ENCODE assay signal across 8 cellular contexts in the genomic region with DNA sequence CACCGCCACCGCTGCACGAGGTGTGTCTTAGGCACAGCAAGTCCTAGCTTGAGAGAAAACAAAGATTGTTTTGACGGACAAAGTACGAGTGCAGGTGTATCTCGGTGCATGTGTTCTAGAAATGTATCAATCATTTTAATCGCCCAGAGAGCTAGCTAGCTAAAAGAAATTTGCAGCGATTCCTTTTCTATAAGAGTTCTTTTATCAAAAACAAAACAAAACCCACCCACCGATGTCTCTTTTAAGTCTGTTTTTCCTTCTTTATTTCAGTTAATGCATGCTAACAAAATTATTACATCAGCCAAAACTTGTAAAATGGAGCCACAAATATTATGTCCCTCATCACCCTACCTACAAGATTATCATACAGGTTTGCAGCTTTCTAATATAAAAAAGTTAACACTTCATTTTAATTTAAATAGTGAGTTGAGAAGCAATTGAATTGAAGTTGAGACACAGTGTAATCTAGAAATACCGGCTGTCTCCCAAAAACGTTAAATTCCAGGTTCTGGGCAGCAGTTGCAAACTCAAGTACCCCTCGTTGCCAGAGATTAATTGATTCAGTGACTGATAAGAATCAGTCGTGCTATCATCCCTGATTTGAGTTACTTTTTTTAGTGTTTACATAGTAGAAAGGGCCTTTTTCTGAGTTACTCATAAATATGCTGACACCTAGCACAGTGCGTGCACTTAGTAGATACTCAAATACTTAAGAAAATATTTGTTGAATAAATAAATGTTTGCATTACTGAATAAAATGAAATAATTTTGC. TPM values are rescaled to one million over a fixed set of nuclear protein-coding genes. Genes with fewer than 3 reads are reported as not detected.
A peak's percentile ranks its signal among the peaks of the same experiment; 100 is the strongest.
DNase-seq lines count a peak whose midpoint lies in the region; ATAC-seq and TF ChIP-seq lines count a peak whose summit lies in the region.

No MANE protein-coding gene starts in this region.

- no peaks in the 10 kb centered on the region for H3K27me3 Mint-ChIP-seq in WTC11 (ENCODE audit: low read depth)

- peak overlapping the region; percentile 93 for H3K4me3 Mint-ChIP-seq in WTC11

- no peaks in the 10 kb centered on the region for H3K9me3 Mint-ChIP-seq in WTC11

- intact Hi-C loops in heart right ventricle (cut with DNase I) (loop anchor here in 1 of 10 donors (5.0 kb wide), 1 partner anchor 65 kb away; no protein-coding TSS in a partner anchor), Right ventricle myocardium inferior (cut with DNase I) (loop anchor here (5.0 kb wide), 3 partner anchors 40 to 90 kb away; no protein-coding TSS in a partner anchor), testis (cut with DNase I; ENCODE audit: low total_unique reads) (no loop called here)

- peaks cover 0 to 79% (median 24%) of the 10 kb centered on the region in 7 donors for H3K27me3 ChIP-seq in heart right ventricle
- no peaks in the 10 kb centered on the region for H3K27me3 ChIP-seq in testis

- peak overlapping the region; percentile 99 for H3K27ac Mint-ChIP-seq in WTC11

- H3K4me1 ChIP-seq in heart right ventricle = peaks cover 0 to 18% (median 8%) of the 10 kb centered on the region in 9 donors
- no peaks in the 10 kb centered on the region for H3K4me1 ChIP-seq in testis

- no peak for TF ChIP-seq CTCF in heart right ventricle (IDR thresholded peaks at IDR 0.05)
- no peak for TF ChIP-seq CTCF in WTC11 (IDR thresholded peaks at IDR 0.05)
- TF ChIP-seq CTCF in testis (IDR thresholded peaks at IDR 0.05) = no peak

- H3K36me3 Mint-ChIP-seq in WTC11 = no peaks in the 10 kb centered on the region

- POLR2A ChIA-PET in WTC11 (lab: Charles Lee) = interaction anchor here (0.7 to 1.6 kb wide), 2 partner anchors 23 to 379 kb away, joined by 3 to 5 read pairs; no protein-coding TSS in a partner anchor

- H3K4me1 Mint-ChIP-seq in WTC11 = peaks cover 49% of the 10 kb centered on the region

- no peak for DNase-seq in heart right ventricle
- no peak for DNase-seq in Right ventricle myocardium inferior (ENCODE audit: missing footprints)
- DNase-seq in WTC11 (ENCODE audit: low spot score) = no peak
- DNase-seq in testis = no peak
- no peak for DNase-seq in NCI-H2196 treated with DMSO at 0.1 percent for 48 hours (lab: John Stamatoyannopoulos, UW; ENCODE audit: unreplicated experiment)
- no peak for DNase-seq in nucleus accumbens (lab: John Stamatoyannopoulos, UW)

- H3K4me3 ChIP-seq in heart right ventricle (peak overlapping the region; percentile 47 to 85 (median 74)), iPS-18c (ENCODE audit: insufficient read depth, low read depth, low read length) (peak overlapping the region; percentile 92), testis (peak overlapping the region; percentile 73 to 94)

- H3K36me3 ChIP-seq in heart right ventricle (no peaks in the 10 kb centered on the region), testis (ENCODE audit: low read depth, missing control alignments) (no peaks in the 10 kb centered on the region)

- peak overlapping the region; percentile 79 to 96 (median 95) for H3K27ac ChIP-seq in heart right ventricle
- no peak overlapping the region for H3K27ac ChIP-seq in testis

- H3K9me3 ChIP-seq in heart right ventricle = no peaks in the 10 kb centered on the region
- no peaks in the 10 kb centered on the region for H3K9me3 ChIP-seq in iPS-18c (ENCODE audit: control insufficient read depth, insufficient read depth, low read length)
- H3K9me3 ChIP-seq in testis = no peaks in the 10 kb centered on the region

- 11 to 14% methylated on average over 14 of the region's 14 CpGs for WGBS in heart right ventricle, 2 donors
- 14 to 15% methylated on average over 14 of the region's 14 CpGs for WGBS in testis, 2 donors

- ATAC-seq in heart right ventricle = peak in 2 of 8 donors; percentile 1
- no peak for ATAC-seq in Right ventricle myocardium inferior
- no peak for ATAC-seq in WTC11
- ATAC-seq in HG02759 (IDR thresholded peaks at IDR 0.05; ENCODE audit: unreplicated experiment) = no peak

- no peak for TF ChIP-seq POLR2A in testis (IDR thresholded peaks at IDR 0.05)

- CTCF ChIA-PET in WTC11 (lab: Charles Lee) = interaction anchor here (0.6 to 1.7 kb wide), 6 partner anchors 26 to 257 kb away, joined by 3 to 4 read pairs (median 3); no protein-coding TSS in a partner anchor

TF ChIP-seq in WTC11, 78 proteins besides CTCF, POLR2A, EP300 and RAD21:
- TF ChIP-seq NFE2L1 (CRISPR knock-in tag; IDR thresholded peaks at IDR 0.05) (no peak), ZNF138 (CRISPR knock-in tag; conservative IDR thresholded peaks at IDR 0.05) (no peak), ZNF219 (CRISPR knock-in tag; IDR thresholded peaks at IDR 0.05; ENCODE audit: borderline replicate concordance) (no peak), SMAD3 (CRISPR knock-in tag; IDR thresholded peaks at IDR 0.05; ENCODE audit: borderline replicate concordance) (no peak), FOXK1 (CRISPR knock-in tag; IDR thresholded peaks at IDR 0.05) (no peak)
- TF ChIP-seq, protein P1, sequence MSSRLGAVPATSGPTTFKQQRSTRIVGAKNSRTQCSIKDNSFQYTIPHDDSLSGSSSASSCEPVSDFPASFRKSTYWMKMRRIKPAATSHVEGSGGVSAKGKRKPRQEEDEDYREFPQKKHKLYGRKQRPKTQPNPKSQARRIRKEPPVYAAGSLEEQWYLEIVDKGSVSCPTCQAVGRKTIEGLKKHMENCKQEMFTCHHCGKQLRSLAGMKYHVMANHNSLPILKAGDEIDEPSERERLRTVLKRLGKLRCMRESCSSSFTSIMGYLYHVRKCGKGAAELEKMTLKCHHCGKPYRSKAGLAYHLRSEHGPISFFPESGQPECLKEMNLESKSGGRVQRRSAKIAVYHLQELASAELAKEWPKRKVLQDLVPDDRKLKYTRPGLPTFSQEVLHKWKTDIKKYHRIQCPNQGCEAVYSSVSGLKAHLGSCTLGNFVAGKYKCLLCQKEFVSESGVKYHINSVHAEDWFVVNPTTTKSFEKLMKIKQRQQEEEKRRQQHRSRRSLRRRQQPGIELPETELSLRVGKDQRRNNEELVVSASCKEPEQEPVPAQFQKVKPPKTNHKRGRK (CRISPR knock-in tag; IDR thresholded peaks at IDR 0.05; ENCODE audit: borderline replicate concordance) = no peak
- TF ChIP-seq, protein P2, sequence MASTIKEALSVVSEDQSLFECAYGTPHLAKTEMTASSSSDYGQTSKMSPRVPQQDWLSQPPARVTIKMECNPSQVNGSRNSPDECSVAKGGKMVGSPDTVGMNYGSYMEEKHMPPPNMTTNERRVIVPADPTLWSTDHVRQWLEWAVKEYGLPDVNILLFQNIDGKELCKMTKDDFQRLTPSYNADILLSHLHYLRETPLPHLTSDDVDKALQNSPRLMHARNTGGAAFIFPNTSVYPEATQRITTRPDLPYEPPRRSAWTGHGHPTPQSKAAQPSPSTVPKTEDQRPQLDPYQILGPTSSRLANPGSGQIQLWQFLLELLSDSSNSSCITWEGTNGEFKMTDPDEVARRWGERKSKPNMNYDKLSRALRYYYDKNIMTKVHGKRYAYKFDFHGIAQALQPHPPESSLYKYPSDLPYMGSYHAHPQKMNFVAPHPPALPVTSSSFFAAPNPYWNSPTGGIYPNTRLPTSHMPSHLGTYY (CRISPR knock-in tag; IDR thresholded peaks at IDR 0.05) = no peak

RNA-seq across cellular contexts. Expression of a gene that starts 1.5 kb away (rescaled TPM):
- total RNA-seq in heart right ventricle (10 to 100 TPM; 16.1 to 24.7 (median 21.4) TPM), Right ventricle myocardium inferior (20.7 TPM), WTC11 (2021) (11.0 to 13.8 TPM (median 11.4 TPM) in 3 replicates), testis (10 to 100 TPM in 1 of 2 donors, 1 to 10 TPM in 1; 8.8 to 10.2 TPM)
- polyA plus RNA-seq in heart right ventricle (1 to 10 TPM; 1.1 to 3.0 TPM), testis (ENCODE audit: insufficient read depth, low read depth, low replicate concordance) (3.7 TPM)

RNA-seq across cellular contexts. Expression of a gene that starts 57.2 kb away (rescaled TPM):
- total RNA-seq in heart right ventricle (10 to 100 TPM; 12.8 to 21.3 (median 15.0) TPM), Right ventricle myocardium inferior (17.1 TPM), WTC11 (2021) (35.8 to 44.5 TPM (median 40.2 TPM) in 3 replicates), testis (10 to 100 TPM; 34.0 to 40.3 TPM)
- polyA plus RNA-seq in heart right ventricle (10 to 100 TPM; 18.4 to 34.4 TPM), testis (ENCODE audit: insufficient read depth, low read depth, low replicate concordance) (37.9 TPM)

Comparison
In these comparisons a context has a peak if more than half of its experiments do, and no peak if none do; other contexts are left out.
1. H3K27ac ChIP-seq: peak in heart right ventricle (10 of 10); none in testis (0 of 2).
2. Peak in every context shown above with its lines, with median percentiles within 50 percentile points of each other: H3K4me3 ChIP-seq.